Comparison of ENCODE assay signal across 1 cellular context in the genomic region with DNA sequence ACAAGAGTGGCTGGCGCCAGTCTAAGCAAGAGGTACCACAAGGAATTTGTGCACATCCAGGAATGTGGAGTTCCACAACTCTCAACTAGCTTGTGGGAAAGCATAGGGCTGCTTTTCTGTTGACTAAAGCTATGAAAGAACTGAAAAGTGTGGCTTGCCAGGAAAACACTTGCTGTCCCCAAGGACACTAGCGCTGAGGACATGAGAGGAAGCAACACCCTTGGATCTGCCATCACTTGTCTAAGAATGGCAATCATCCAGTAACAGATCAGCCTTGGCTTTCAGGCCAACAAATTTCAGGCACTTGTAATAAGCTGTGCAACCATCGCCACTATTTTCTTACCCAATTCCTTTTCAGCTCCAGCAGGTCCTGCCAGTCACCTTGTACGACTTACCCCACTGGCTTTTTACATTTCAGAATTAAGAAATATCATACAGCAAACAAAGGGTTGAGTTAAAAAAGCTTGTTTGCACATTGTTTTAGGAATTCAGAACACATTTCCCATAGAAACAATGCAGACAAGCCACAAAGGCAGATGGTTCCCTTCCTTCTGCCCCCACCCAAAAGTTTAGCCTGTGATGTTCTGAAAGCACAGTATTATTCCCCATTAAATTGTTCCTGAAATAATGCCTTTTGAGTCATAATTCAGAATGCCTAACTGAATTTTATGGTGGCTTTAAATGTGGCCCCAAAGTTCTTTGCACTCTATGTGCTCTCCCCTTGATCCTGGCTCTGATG.
TF ChIP-seq lines count a peak whose summit lies in the region.

No MANE protein-coding gene starts in this region.

TF ChIP-seq in A549, 52 proteins besides CTCF, POLR2A, EP300 and RAD21 (continued from another document):
- no peak for TF ChIP-seq FOXS1 (CRISPR knock-in tag; IDR thresholded peaks at IDR 0.05)
- TF ChIP-seq ZSCAN20 (CRISPR knock-in tag; IDR thresholded peaks at IDR 0.05), result no peak
- no peak for TF ChIP-seq TFCP2L1 (CRISPR knock-in tag; IDR thresholded peaks at IDR 0.05)
TF ChIP-seq in A549: peak in this region for 0.
